Comparison of ENCODE assay signal across 16 cellular contexts in the genomic region with DNA sequence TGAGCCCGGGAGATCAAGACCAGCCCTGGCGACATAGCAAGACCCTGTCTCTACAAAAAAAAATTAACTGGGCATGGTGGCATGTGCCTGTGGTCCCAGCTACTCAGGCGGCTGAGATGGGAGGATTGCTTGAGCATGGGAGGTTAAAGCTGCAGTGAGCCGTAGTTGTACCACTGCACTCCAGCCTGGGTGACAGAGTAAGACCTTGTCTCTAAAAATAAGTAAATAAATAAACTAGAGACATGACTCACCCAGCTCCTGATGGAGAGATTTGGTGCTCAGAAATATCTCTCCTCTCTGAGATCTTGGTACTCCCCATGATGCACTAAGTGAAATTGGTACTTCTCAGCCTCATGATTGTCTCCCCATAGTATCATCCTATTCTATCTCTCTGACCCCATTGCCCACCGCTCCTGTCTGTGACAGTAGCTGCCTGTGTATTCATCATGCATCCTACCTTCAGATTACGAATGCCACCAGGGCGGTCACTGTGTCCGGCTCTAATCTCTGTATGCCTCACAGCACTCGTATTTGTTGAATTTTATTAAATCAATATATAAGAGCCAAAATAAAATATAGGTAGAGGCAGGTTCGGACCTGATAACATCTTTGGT. TPM values are rescaled to one million over a fixed set of nuclear protein-coding genes. Genes with fewer than 3 reads are reported as not detected.
DNase-seq lines count a peak whose midpoint lies in the region; ATAC-seq, FAIRE-seq and TF ChIP-seq lines count a peak whose summit lies in the region.
"Had no signal": no experiment of that assay in that cellular context is flagged by ENCODE, and none has a peak within 500 bp of the region (broad histone marks: within the 10 kb centered on the region; RNA-seq: fewer than 3 reads in every experiment).

No MANE protein-coding gene starts in this region.

- H3K9me3 ChIP-seq in A549 (no peaks in the 10 kb centered on the region), MG63 (no peaks in the 10 kb centered on the region), neutrophil (no peaks in the 10 kb centered on the region), PC-9 (ENCODE audit: insufficient read depth, low read depth) (no peaks in the 10 kb centered on the region), neuronal stem cell (replicated peaks in 1 of 2; ENCODE audit: control insufficient read depth in 2 of 2, insufficient read depth in 1 of 2, low read depth in 1 of 2, low read length in 2 of 2) (no peaks in the 10 kb centered on the region)

- no peak overlapping the region for H3K9ac ChIP-seq in neuronal stem cell (ENCODE audit: low read depth, low read length, poor library complexity)
- H3K9ac ChIP-seq: neural progenitor cell had no signal

- ATAC-seq in A549 = peak; percentile 35 to 79; a peak in 5 of 6 replicates
- ATAC-seq in HG03521 (IDR thresholded peaks at IDR 0.05; ENCODE audit: unreplicated experiment) = no peak

- no peaks in the 10 kb centered on the region for H3K79me1 ChIP-seq in neuronal stem cell (ENCODE audit: low read depth, low read length)

- no peaks in the 10 kb centered on the region for H4K20me1 ChIP-seq in PC-9 (ENCODE audit: insufficient read depth)

- no peak overlapping the region for H2BK12ac ChIP-seq in neuronal stem cell (ENCODE audit: low read length)

- H3K4me3 ChIP-seq in A549 (no peak overlapping the region), MG63 (no peak overlapping the region), fibroblast of mammary gland (ENCODE audit: control insufficient read depth, low read depth, low read length) (no peak overlapping the region), neutrophil (ENCODE audit: low read depth in 1 of 2, low read length in 1 of 2) (no peak overlapping the region), PC-9 (no peak overlapping the region), neuronal stem cell (ENCODE audit: low read length in 2 of 2) (no peak overlapping the region)
- H3K4me3 ChIP-seq: neural progenitor cell had no signal

- H3K18ac ChIP-seq in neuronal stem cell (ENCODE audit: low read length) = no peak overlapping the region

- H2BK5ac ChIP-seq in neuronal stem cell (ENCODE audit: low read length) = no peak overlapping the region

- no peak overlapping the region for H2BK120ac ChIP-seq in neuronal stem cell (ENCODE audit: low read depth, low read length)

- DNase-seq in A549 (ENCODE audit: low read depth in 1 of 2, low spot score in 1 of 2) (no peak), MG63 (peak; percentile 31), fibroblast of mammary gland (ENCODE audit: low read depth) (peak; percentile 19), PC-9 (no peak), neuronal stem cell (ENCODE audit: low spot score) (no peak), posterior vena cava (ENCODE audit: low spot score) (no peak)
- DNase-seq: activated CD8-positive, alpha-beta memory T cell treated with anti-CD3 and anti-CD28 coated beads for 24 hours; activated naive CD4-positive, alpha-beta T cell; DND-41; NCI-H1417 treated with DMSO at 0.1 percent for 48 hours; NCI-H524 treated with DMSO at 0.1 percent for 48 hours; SIG-M5 had no signal

- intact Hi-C loops in PC-9 (cut with micrococcal nuclease; ENCODE audit: unreplicated experiment) = no loop called here
- intact Hi-C loops in posterior vena cava (cut with DNase I) = no loop called here

- POLR2A ChIA-PET in A549 (lab: Yijun Ruan, JAX) = interaction anchor here (1.5 kb wide), 1 partner anchor 51 kb away, joined by 3 read pairs; no protein-coding TSS in a partner anchor
- POLR2A ChIA-PET in PC-9 (lab: Charles Lee; ENCODE audit: unreplicated experiment) = interaction anchor here (0.5 to 0.6 kb wide), 2 partner anchors 92 to 517 kb away, joined by 4 to 12 read pairs; no protein-coding TSS in a partner anchor

- TF ChIP-seq CTCF in A549 (IDR thresholded peaks at IDR 0.05) (no peak), fibroblast of mammary gland (conservative IDR thresholded peaks at IDR 0.05; ENCODE audit: control insufficient read depth, insufficient read depth, low read depth, low read length) (no peak), neutrophil (IDR thresholded peaks at IDR 0.05) (no peak), PC-9 (conservative IDR thresholded peaks at IDR 0.05) (no peak)

- no TSS peak for BruUV-seq in PC-9 (replicated peaks; lab: Mats Ljungman, UMichigan)

- H3K79me2 ChIP-seq in PC-9 (ENCODE audit: low read depth) = 0 out of 2 replicates have a peak, but pooled peaks cover under 1% of the 10 kb centered on the region

- H3K4ac ChIP-seq in neuronal stem cell (ENCODE audit: low read length) = no peak overlapping the region

- no peak for TF ChIP-seq RAD21 in A549 (conservative IDR thresholded peaks at IDR 0.05 in 1 of 2, IDR thresholded peaks at IDR 0.05 in 1 of 2)

- no peak for FAIRE-seq in A549 (lab: Jason Lieb, UNC)
- FAIRE-seq: colon had no signal

- WGBS in A549 (ENCODE audit: missing lambda C conversion rate) = 65% methylated on average over 10 of the region's 10 CpGs
- WGBS in neuronal stem cell (ENCODE audit: extremely low coverage in 2 of 2, insufficient read length in 2 of 2, insufficient replicate concordance in 1 of 2), 2 donors = no CpG with 5 or more reads among the region's 10 CpGs

- H3K36me3 ChIP-seq in MG63 (peaks cover 2% of the 10 kb centered on the region), neutrophil (peaks cover 11% of the 10 kb centered on the region), PC-9 (ENCODE audit: low read depth) (0 out of 2 replicates have a peak, but pooled peaks cover 3% of the 10 kb centered on the region), neuronal stem cell (replicated peaks in 1 of 2; ENCODE audit: control insufficient read depth in 2 of 2, insufficient read depth in 2 of 2, low read length in 2 of 2) (peaks cover 0 to 3% of the 10 kb centered on the region in 2 donors)
- H3K36me3 ChIP-seq: neural progenitor cell had no signal

- H3K27ac ChIP-seq in A549 (peak overlapping the region; percentile 30 to 52; a peak in 4 of 6 replicates), neutrophil (peak overlapping the region; percentile 96), PC-9 (no peak overlapping the region), neuronal stem cell (replicated peaks; ENCODE audit: low read length) (no peak overlapping the region)
- H3K27ac ChIP-seq: neural progenitor cell had no signal

- no peak for TF ChIP-seq POLR2A in A549 (IDR thresholded peaks at IDR 0.05; ENCODE audit: low read length)

- no peak for TF ChIP-seq EP300 in A549 (IDR thresholded peaks at IDR 0.05)

- H3K9me2 ChIP-seq in PC-9 (ENCODE audit: insufficient read depth) = no peaks in the 10 kb centered on the region

- H3K4me2 ChIP-seq in A549 (peak overlapping the region; percentile 48), PC-9 (no peak overlapping the region), neuronal stem cell (ENCODE audit: insufficient read depth, low read length, poor library complexity, severe bottlenecking) (no peak overlapping the region)
- H3K4me2 ChIP-seq: neural progenitor cell had no signal

- CTCF ChIA-PET in A549 (lab: Yijun Ruan, JAX) = interaction anchor here (0.8 to 7.2 kb wide), 18 partner anchors 10 to 239 kb away, joined by 3 to 56 read pairs (median 4); no protein-coding TSS in a partner anchor
- CTCF ChIA-PET in PC-9 (lab: Charles Lee) = interaction anchor here (0.6 to 0.8 kb wide), 2 partner anchors 30 to 81 kb away, joined by 3 read pairs; no protein-coding TSS in a partner anchor

- H3K27me3 ChIP-seq in MG63 (no peaks in the 10 kb centered on the region), neutrophil (no peaks in the 10 kb centered on the region), PC-9 (ENCODE audit: insufficient read depth, low read depth) (no peaks in the 10 kb centered on the region), neuronal stem cell (ENCODE audit: control insufficient read depth in 3 of 3, insufficient read depth in 3 of 3, low read depth in 1 of 3, low read length in 3 of 3) (no peaks in the 10 kb centered on the region)
- H3K27me3 ChIP-seq: neural progenitor cell had no signal

- no peak overlapping the region for H4K91ac ChIP-seq in neuronal stem cell (ENCODE audit: low read depth, low read length, poor library complexity)

- H3F3A ChIP-seq in PC-9 (ENCODE audit: insufficient read depth, low read depth) = peaks cover 26% of the 10 kb centered on the region; the same call in 1 of the 2 replicates

- H3K14ac ChIP-seq in neuronal stem cell (ENCODE audit: low read length) = no peak overlapping the region

- no peak overlapping the region for H4K8ac ChIP-seq in neuronal stem cell (ENCODE audit: low read depth, low read length)

- H3K23ac ChIP-seq in neuronal stem cell (ENCODE audit: low read depth, low read length, poor library complexity) = no peak overlapping the region

- no peak overlapping the region for H2AK5ac ChIP-seq in neuronal stem cell (ENCODE audit: low read depth, low read length)

- H2BK15ac ChIP-seq in neuronal stem cell (ENCODE audit: low read length) = no peak overlapping the region

- peaks cover 35% of the 10 kb centered on the region for H3K4me1 ChIP-seq in A549
- H3K4me1 ChIP-seq in neutrophil (ENCODE audit: control insufficient read depth in 1 of 2, insufficient read depth in 1 of 2, low read depth in 1 of 2, low read length in 1 of 2) = peaks cover 81 to 100% of the 10 kb centered on the region in 2 experiments
- peaks cover 29% of the 10 kb centered on the region for H3K4me1 ChIP-seq in PC-9 (replicated peaks; ENCODE audit: insufficient read depth)
- H3K4me1 ChIP-seq in neuronal stem cell (ENCODE audit: control insufficient read depth in 2 of 2, insufficient read depth in 1 of 2, low read depth in 1 of 2, low read length in 2 of 2) = peaks cover 0 to 4% of the 10 kb centered on the region in 2 donors
- H3K4me1 ChIP-seq: neural progenitor cell had no signal

- no peak overlapping the region for H2AFZ ChIP-seq in PC-9
- H2AFZ ChIP-seq in neuronal stem cell (ENCODE audit: low read length) = no peak overlapping the region
- H2AFZ ChIP-seq: neural progenitor cell had no signal

TF ChIP-seq in A549, 52 proteins besides CTCF, POLR2A, EP300 and RAD21:
- TF ChIP-seq FOSL2 (IDR thresholded peaks at IDR 0.05) = no peak
- TF ChIP-seq FOSL2 (CRISPR knock-in tag; IDR thresholded peaks at IDR 0.05) = peak; percentile 59
- no peak for TF ChIP-seq CHD4 (IDR thresholded peaks at IDR 0.05; ENCODE audit: borderline replicate concordance)
- no peak for TF ChIP-seq HDAC2 (IDR thresholded peaks at IDR 0.05)

RNA-seq across cellular contexts. Expression of gene ABHD2, which starts 50.9 kb away (rescaled TPM):
- polyA plus RNA-seq in A549 (2011; rRNA removed) (63.3 and 76.4 TPM in 2 replicates), A549 (2017; fragmentation: RNase III; extraction: RNeasy Plus Mini Kit Qiagen cat#74134 plus additional on column Dnase treatment) (33.1 to 41.0 TPM (median 36.2 TPM) in 3 replicates)
- 31.8 and 36.7 TPM in 2 replicates for polyA plus RNA-seq in A549 (2012; cell fraction: cytosol; rRNA removed)
- polyA plus RNA-seq in A549 (2012; cell fraction: nucleus; rRNA removed) = 30.7 and 39.5 TPM in 2 replicates
- 194 and 230 TPM in 2 replicates for polyA minus RNA-seq in A549 (2011; rRNA and poly(A)+ RNA removed)
- total RNA-seq in MG63 (2014; rRNA removed; shearing (Covaris generic); ENCODE audit: low replicate concordance) = 9.5 and 18.3 TPM in 2 replicates
- total RNA-seq in PC-9 (2021) (86.8 and 148 TPM in 2 replicates), posterior vena cava (100 to 1,000 TPM in 1 of 2 donors, 10 to 100 TPM in 1; 88.7 to 142 TPM)
- 7.2 TPM for polyA plus RNA-seq in neuronal stem cell (2013, experiment 1 of 2)
- polyA plus RNA-seq in neuronal stem cell (2013, experiment 2 of 2) = 7.2 TPM

Comparison
In these comparisons a context has a peak if more than half of its experiments do, and no peak if none do; other contexts are left out.
1. DNase-seq: peak in MG63 (single experiment) and fibroblast of mammary gland (single experiment); none in A549 (0 of 2), PC-9 (0 of 2), neuronal stem cell (single experiment) and posterior vena cava (single experiment).
2. H3K27ac ChIP-seq: peak in A549 (2 of 2) and neutrophil (single experiment); none in PC-9 (single experiment) and neuronal stem cell (single experiment).